ENCODE assay signal across 9 cellular contexts in genomic region chr1:168386949-168387586, GRCh38.
DNase-seq lines count a peak whose midpoint lies in the region; ATAC-seq, FAIRE-seq and TF ChIP-seq lines count a peak whose summit lies in the region.
"Had no signal": no experiment of that assay in that cellular context is flagged by ENCODE, and none has a peak within 500 bp of the region (broad histone marks: within the 10 kb centered on the region; RNA-seq: fewer than 3 reads in every experiment).

No MANE protein-coding gene starts in this region.

- no peaks in the 10 kb centered on the region for H4K20me1 ChIP-seq in K562 (replicated peaks; ENCODE audit: control insufficient read depth, insufficient read depth, low read length)

- H3K4me3 ChIP-seq in K562 = no peak overlapping the region
- no peak overlapping the region for H3K4me3 ChIP-seq in lung
- H3K4me3 ChIP-seq in gastroesophageal sphincter = peak overlapping the region in 1 of 2 donors; percentile 18

- TF ChIP-seq CTCF in activated B cell treated with CpG ODN at 0.5 μM for 24 hours (IDR thresholded peaks at IDR 0.05) (no peak), K562 (IDR thresholded peaks at IDR 0.05 in 2 of 3, conservative IDR thresholded peaks at IDR 0.05 in 1 of 3; ENCODE audit: insufficient read depth in 2 of 3, low read depth in 1 of 3, low read length in 3 of 3) (no peak), lung (IDR thresholded peaks at IDR 0.05; ENCODE audit: control extremely low read depth, extremely low read depth) (no peak), gastroesophageal sphincter (IDR thresholded peaks at IDR 0.05) (no peak)

- TF ChIP-seq POLR2A in K562 (conservative IDR thresholded peaks at IDR 0.05) = no peak
- TF ChIP-seq POLR2A in gastroesophageal sphincter (IDR thresholded peaks at IDR 0.05) = no peak

- no TSS peak for BruUV-seq in K562 (replicated peaks; lab: Mats Ljungman, UMichigan)

- WGBS in K562 (ENCODE audit: insufficient coverage, low coverage, missing lambda C conversion rate) = 74% methylated on average over 25 of the region's 25 CpGs
- 31% methylated on average over 25 of the region's 25 CpGs for WGBS in lung, 2 donors
- 60 to 62% methylated on average over 6 to 9 of the region's 25 CpGs for WGBS in gastroesophageal sphincter (ENCODE audit: low coverage in 1 of 2), 2 donors

- H3K27ac Mint-ChIP-seq in activated B cell treated with CpG ODN at 0.5 μM for 24 hours = no peak overlapping the region

- in situ Hi-C loops in K562 (cut with MboI) = no loop called here

- peaks cover 20% of the 10 kb centered on the region for H3K27me3 Mint-ChIP-seq in activated B cell treated with CpG ODN at 0.5 μM for 24 hours

- no peak overlapping the region for H3K4me3 Mint-ChIP-seq in activated B cell treated with CpG ODN at 0.5 μM for 24 hours

- no peak for TF ChIP-seq EP300 in K562 (IDR thresholded peaks at IDR 0.05; ENCODE audit: low read length)
- no peak for TF ChIP-seq EP300 in gastroesophageal sphincter (IDR thresholded peaks at IDR 0.05)

- no peak overlapping the region for H3K4me2 ChIP-seq in K562 (ENCODE audit: insufficient read depth, low read length)

- H3K36me3 Mint-ChIP-seq in activated B cell treated with CpG ODN at 0.5 μM for 24 hours (ENCODE audit: low read depth) = no peaks in the 10 kb centered on the region

- H2AFZ ChIP-seq in K562 (ENCODE audit: low read depth, low read length) = peak overlapping the region; percentile 52; the same call in 1 of the 2 replicates

- no peaks in the 10 kb centered on the region for H3K9me1 ChIP-seq in K562 (ENCODE audit: control insufficient read depth, insufficient read depth, low read length)

- ATAC-seq in HG03342 (IDR thresholded peaks at IDR 0.05; ENCODE audit: unreplicated experiment) (peak; percentile 59), activated B cell treated with CpG ODN at 0.5 μM for 24 hours (ENCODE audit: low read depth) (peak; percentile 21), K562 (no peak), lung (ENCODE audit: insufficient read depth, low FRiP score) (no peak), gastroesophageal sphincter (no peak), HG03520 (IDR thresholded peaks at IDR 0.05; ENCODE audit: unreplicated experiment) (no peak), HG03025 (IDR thresholded peaks at IDR 0.05; ENCODE audit: low FRiP score, unreplicated experiment) (no peak)

- H3K4me1 ChIP-seq in K562 (replicated peaks in 1 of 2; ENCODE audit: control insufficient read depth in 2 of 2, insufficient read depth in 2 of 2, low read length in 2 of 2) = peaks cover 2 to 4% of the 10 kb centered on the region in 2 experiments; a peak in 4 of 5 replicates
- H3K4me1 ChIP-seq in lung (ENCODE audit: control insufficient read depth in 2 of 2, insufficient read depth in 2 of 2, low read length in 2 of 2) = no peaks in the 10 kb centered on the region
- peaks cover 0 to 10% (median 0%) of the 10 kb centered on the region in 3 donors for H3K4me1 ChIP-seq in gastroesophageal sphincter

- POLR2A ChIA-PET in activated B cell treated with CpG ODN at 0.5 μM for 24 hours (lab: Charles Lee) (no interaction called here), K562 (lab: Yijun Ruan, JAX) (interaction anchor here (0.7 kb wide), 1 partner anchor 17 kb away, joined by 3 read pairs; no protein-coding TSS in a partner anchor)

- H3K9me3 ChIP-seq in K562 (replicated peaks; ENCODE audit: control insufficient read depth, insufficient read depth, low read depth, low read length) (no peaks in the 10 kb centered on the region), lung (ENCODE audit: control insufficient read depth in 2 of 2, insufficient read depth in 1 of 2, low read length in 1 of 2) (no peaks in the 10 kb centered on the region), gastroesophageal sphincter (no peaks in the 10 kb centered on the region)

- no peak overlapping the region for H3K9ac ChIP-seq in K562 (ENCODE audit: insufficient read depth in 1 of 2, low read depth in 2 of 2, low read length in 2 of 2)

- H3K36me3 ChIP-seq in K562 (ENCODE audit: control insufficient read depth, insufficient read depth, low read length) (no peaks in the 10 kb centered on the region), lung (ENCODE audit: control insufficient read depth in 2 of 2, insufficient read depth in 2 of 2, low read length in 2 of 2) (no peaks in the 10 kb centered on the region), gastroesophageal sphincter (no peaks in the 10 kb centered on the region)

- CTCF ChIA-PET in activated B cell treated with CpG ODN at 0.5 μM for 24 hours (lab: Charles Lee) (no interaction called here), K562 (lab: Yijun Ruan, JAX; ENCODE audit: low intra/inter-chr PET ratio) (no interaction called here)

- TF ChIP-seq RAD21 in K562 (CRISPR knock-in tag; conservative IDR thresholded peaks at IDR 0.05 in 1 of 2, IDR thresholded peaks at IDR 0.05 in 1 of 2) = no peak

- peak; percentile 17 for DNase-seq in activated B cell treated with CpG ODN at 0.5 μM for 24 hours
- no peak for DNase-seq in K562 (ENCODE audit: extremely low read depth in 1 of 4, low spot score in 3 of 4)
- peak; percentile 54 for DNase-seq in lung (ENCODE audit: low spot score)
- peak; percentile 33 to 65 for DNase-seq in stimulated activated CD8-positive, alpha-beta memory T cell treated with anti-CD3 and anti-CD28 coated beads, Interleukin-2, amount 100 ng/mL, for 1 hour (ENCODE audit: low read depth in 2 of 2)

- no peaks in the 10 kb centered on the region for H3K9me3 Mint-ChIP-seq in activated B cell treated with CpG ODN at 0.5 μM for 24 hours
- H3K9me3 Mint-ChIP-seq: IgD-negative memory B cell had no signal

- H3K27me3 ChIP-seq in K562 (ENCODE audit: control insufficient read depth in 2 of 2, insufficient read depth in 2 of 2, low read length in 2 of 2) (no peaks in the 10 kb centered on the region), lung (ENCODE audit: control insufficient read depth, insufficient read depth) (no peaks in the 10 kb centered on the region), gastroesophageal sphincter (no peaks in the 10 kb centered on the region)

- H3K79me2 ChIP-seq in K562 (ENCODE audit: control insufficient read depth, insufficient read depth, low read length) = no peaks in the 10 kb centered on the region

- H3K27ac ChIP-seq in K562 (ENCODE audit: extremely low read depth, low read depth, low read length) = no peak overlapping the region
- H3K27ac ChIP-seq in lung (ENCODE audit: low read depth in 1 of 2, low read length in 1 of 2) = no peak overlapping the region
- H3K27ac ChIP-seq in gastroesophageal sphincter = no peak overlapping the region

- H3K4me1 Mint-ChIP-seq in activated B cell treated with CpG ODN at 0.5 μM for 24 hours = peaks cover 4% of the 10 kb centered on the region

- no peak for FAIRE-seq in K562 (lab: Jason Lieb, UNC)

- intact Hi-C loops in activated B cell treated with CpG ODN at 0.5 μM for 24 hours (cut with micrococcal nuclease) = no loop called here
- intact Hi-C loops in K562 (cut with micrococcal nuclease) = no loop called here

TF ChIP-seq in K562, 482 proteins besides CTCF, POLR2A, EP300 and RAD21 (continues in another document):
- no peak for TF ChIP-seq ID3 (CRISPR knock-in tag; IDR thresholded peaks at IDR 0.05)
- no peak for TF ChIP-seq ID3 (tag; IDR thresholded peaks at IDR 0.05)
- TF ChIP-seq HMBOX1 (IDR thresholded peaks at IDR 0.05) = no peak
- TF ChIP-seq ZC3H8 (IDR thresholded peaks at IDR 0.05) = no peak
- TF ChIP-seq CTCFL (IDR thresholded peaks at IDR 0.05; ENCODE audit: borderline replicate concordance, insufficient read depth, low read depth, low read length, poor library complexity, severe bottlenecking) = no peak
- no peak for TF ChIP-seq E2F4 (CRISPR knock-in tag; IDR thresholded peaks at IDR 0.05; ENCODE audit: low read depth)
- TF ChIP-seq GATAD2A (IDR thresholded peaks at IDR 0.05) = no peak
- peak; percentile 50 for TF ChIP-seq RFX1 (IDR thresholded peaks at IDR 0.05)
- TF ChIP-seq ZNF24 (IDR thresholded peaks at IDR 0.05) = no peak
- peak; percentile 20; the same call in 1 of the 2 replicates for TF ChIP-seq C11orf30 (IDR thresholded peaks at IDR 0.05; ENCODE audit: low read depth)
- TF ChIP-seq SP1 (CRISPR knock-in tag; IDR thresholded peaks at IDR 0.05) = no peak
- no peak for TF ChIP-seq SLC30A9 (CRISPR knock-in tag; IDR thresholded peaks at IDR 0.05)

Comparison
In these comparisons a context has a peak if more than half of its experiments do, and no peak if none do; other contexts are left out.
1. ATAC-seq: peak in HG03342 (single experiment) and activated B cell treated with CpG ODN at 0.5 μM for 24 hours (single experiment); none in K562 (single experiment), lung (single experiment), gastroesophageal sphincter (single experiment), HG03520 (single experiment) and HG03025 (single experiment).
2. DNase-seq: peak in activated B cell treated with CpG ODN at 0.5 μM for 24 hours (single experiment), lung (single experiment) and stimulated activated CD8-positive, alpha-beta memory T cell treated with anti-CD3 and anti-CD28 coated beads, Interleukin-2, amount 100 ng/mL, for 1 hour (2 of 2); none in K562 (0 of 4).